9 cellular contexts compared by ENCODE assay signal in genomic region chr19:8846819-8847218, GRCh38. TPM values are rescaled to one million over a fixed set of nuclear protein-coding genes. Genes with fewer than 3 reads are reported as not detected.
"Had no signal": no experiment of that assay in that cellular context is flagged by ENCODE, and none has a peak within 500 bp of the region (broad histone marks: within the 10 kb centered on the region; RNA-seq: fewer than 3 reads in every experiment).

No MANE protein-coding gene starts in this region.

- H3K4me1 Mint-ChIP-seq: IgD-negative memory B cell had no signal

- ATAC-seq: HepG2, K562 had no signal

- H3K27ac ChIP-seq: HL-60 had no signal

- H3K4me3 ChIP-seq: K562 had no signal

- DNase-seq: IMR-90, KBM-7, KG1 had no signal

RNA-seq across cellular contexts. Expression of gene MBD3L1, which starts 14.6 kb away (rescaled TPM):
- total RNA-seq: HepG2, HT-29, HT1080, IMR-90, K562 had no signal
